Comparison of ENCODE assay signal across 9 cellular contexts in the genomic region with DNA sequence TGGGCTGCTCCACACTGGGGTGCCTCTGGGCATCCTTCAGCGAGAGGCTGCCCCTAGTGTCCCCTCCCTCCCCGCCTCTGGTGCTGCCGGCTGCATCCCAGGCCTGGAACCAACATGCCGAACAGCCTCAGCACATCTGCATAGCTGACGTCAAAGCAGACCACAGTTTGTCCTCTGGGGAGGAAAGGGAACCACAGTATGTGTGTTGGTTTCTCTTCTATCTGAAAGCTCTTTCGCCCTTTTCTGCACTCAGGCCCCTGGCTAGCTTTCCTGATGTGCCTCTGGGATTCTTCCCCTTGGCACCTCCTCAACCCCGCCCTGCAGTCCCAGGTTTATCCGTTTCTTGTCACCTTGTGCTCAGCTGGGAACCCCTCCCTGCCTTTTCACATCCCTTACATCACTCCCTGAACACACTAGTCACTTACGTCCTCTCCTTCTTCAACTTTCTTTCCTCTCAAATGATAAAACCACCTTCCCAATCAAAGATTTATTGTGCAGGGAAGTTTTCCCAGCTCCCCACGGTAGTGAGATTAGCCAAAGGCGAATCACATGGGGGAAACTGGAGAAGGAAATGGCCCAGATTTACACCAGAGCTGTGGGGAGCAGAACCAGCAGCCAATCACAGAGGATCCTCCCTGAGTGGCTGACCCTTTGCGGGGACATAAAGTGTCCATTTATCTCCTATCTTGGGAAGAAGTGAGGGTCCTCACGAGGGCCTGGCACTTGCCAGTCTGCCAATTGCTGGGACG. TPM values are rescaled to one million over a fixed set of nuclear protein-coding genes. Genes with fewer than 3 reads are reported as not detected.
A peak's percentile ranks its signal among the peaks of the same experiment; 100 is the strongest.
DNase-seq lines count a peak whose midpoint lies in the region; ATAC-seq and TF ChIP-seq lines count a peak whose summit lies in the region.
"Had no signal": no experiment of that assay in that cellular context is flagged by ENCODE, and none has a peak within 500 bp of the region (broad histone marks: within the 10 kb centered on the region; RNA-seq: fewer than 3 reads in every experiment).

No MANE protein-coding gene starts in this region.

- no peaks in the 10 kb centered on the region for H3K9me3 ChIP-seq in Caco-2
- H3K9me3 ChIP-seq: thyroid gland had no signal

- H3K27ac Mint-ChIP-seq in nephron progenitor cell: peak overlapping the region; percentile 39
- no peak overlapping the region for H3K27ac Mint-ChIP-seq in Caco-2 (ENCODE audit: unreplicated experiment)

- H3K4me1 Mint-ChIP-seq in nephron progenitor cell: peaks cover 15% of the 10 kb centered on the region
- H3K4me1 Mint-ChIP-seq in Caco-2 (ENCODE audit: low read depth, unreplicated experiment): no peaks in the 10 kb centered on the region

- intact Hi-C loops in Caco-2 (cut with micrococcal nuclease; ENCODE audit: unreplicated experiment): no loop called here

- TF ChIP-seq CTCF in GM12875 (IDR thresholded peaks at IDR 0.05; ENCODE audit: borderline replicate concordance, insufficient read depth, low read depth, low read length) (no peak), nephron progenitor cell (IDR thresholded peaks at IDR 0.05) (no peak), Caco-2 (IDR thresholded peaks at IDR 0.05; ENCODE audit: insufficient read depth in 1 of 2, low read depth in 1 of 2, low read length in 1 of 2, severe bottlenecking in 1 of 2, unreplicated experiment in 1 of 2) (no peak)

- H3K27me3 Mint-ChIP-seq in nephron progenitor cell (ENCODE audit: low read depth, poor library complexity) (peaks cover 18% of the 10 kb centered on the region), Caco-2 (ENCODE audit: insufficient read depth, unreplicated experiment) (no peaks in the 10 kb centered on the region)

- no TSS peak for BruUV-seq in Caco-2 (replicated peaks; lab: Mats Ljungman, UMichigan)

- H3K4me1 ChIP-seq in Caco-2: no peaks in the 10 kb centered on the region
- H3K4me1 ChIP-seq: thyroid gland had no signal

- H3K36me3 Mint-ChIP-seq in nephron progenitor cell (ENCODE audit: low read depth) (no peaks in the 10 kb centered on the region), Caco-2 (ENCODE audit: insufficient read depth, unreplicated experiment) (no peaks in the 10 kb centered on the region)

- no peak overlapping the region for H3K4me3 Mint-ChIP-seq in nephron progenitor cell
- no peak overlapping the region for H3K4me3 Mint-ChIP-seq in Caco-2 (ENCODE audit: unreplicated experiment)

- H3K27me3 ChIP-seq in Caco-2 (replicated peaks; ENCODE audit: control insufficient read depth, insufficient read depth, low read length): no peaks in the 10 kb centered on the region
- H3K27me3 ChIP-seq: thyroid gland had no signal

- CTCF ChIA-PET in Caco-2 (lab: Charles Lee): interaction anchor here (2.0 kb wide), 1 partner anchor 23 kb away, joined by 4 read pairs; no protein-coding TSS in a partner anchor

- peak; percentile 99 for ATAC-seq in GM21528 (IDR thresholded peaks at IDR 0.05; ENCODE audit: low FRiP score, unreplicated experiment)
- ATAC-seq in HG03575 (IDR thresholded peaks at IDR 0.05; ENCODE audit: extremely low read depth, insufficient number of reproducible peaks, low FRiP score, unreplicated experiment): peak; percentile 95

- no peak for DNase-seq in nephron progenitor cell
- DNase-seq in Kasumi-1 (lab: John Stamatoyannopoulos, UW): no peak
- no peak for DNase-seq in Caco-2
- DNase-seq in GF-D8 (lab: John Stamatoyannopoulos, UW): no peak

- peak overlapping the region; percentile 52 for H3K27ac ChIP-seq in adipose tissue (ENCODE audit: low read depth, low read length)
- H3K27ac ChIP-seq: thyroid gland had no signal

- H3K4me3 ChIP-seq in GM12875 (ENCODE audit: low read depth, low read length) (peak overlapping the region; percentile 19), Caco-2 (ENCODE audit: low read depth, low read length) (no peak overlapping the region)
- H3K4me3 ChIP-seq: thyroid gland had no signal

- H3K9me3 Mint-ChIP-seq in nephron progenitor cell (no peaks in the 10 kb centered on the region), Caco-2 (ENCODE audit: unreplicated experiment) (no peaks in the 10 kb centered on the region)

- WGBS in adipose tissue, 3 donors: 36 to 43% (median 37%) methylated on average over 13 to 14 of the region's 14 CpGs

- POLR2A ChIA-PET in Caco-2 (lab: Charles Lee): no interaction called here

- H3K36me3 ChIP-seq in Caco-2 (ENCODE audit: control insufficient read depth, insufficient read depth, low read length): no peaks in the 10 kb centered on the region
- H3K36me3 ChIP-seq: thyroid gland had no signal

RNA-seq across cellular contexts. Expression of gene B4GALT1, which starts 35.6 kb away (rescaled TPM):
- polyA plus RNA-seq in adipose tissue: 10 to 100 TPM; 30.8 to 61.2 (median 40.8) TPM
- total RNA-seq in Caco-2 (2022): 104 and 121 TPM in 2 replicates

RNA-seq across cellular contexts. Expression of gene SPINK4, which starts 37.2 kb away (rescaled TPM):
- under 1 TPM in 2 of 3 donors, not detected in 1; 0.40 to 0.94 TPM for polyA plus RNA-seq in adipose tissue
- 0.97 and 2.1 TPM in 2 replicates for total RNA-seq in Caco-2 (2022)
- total RNA-seq: thyroid gland had no signal
